ENCODE assay signal across 16 cellular contexts in the genomic region with DNA sequence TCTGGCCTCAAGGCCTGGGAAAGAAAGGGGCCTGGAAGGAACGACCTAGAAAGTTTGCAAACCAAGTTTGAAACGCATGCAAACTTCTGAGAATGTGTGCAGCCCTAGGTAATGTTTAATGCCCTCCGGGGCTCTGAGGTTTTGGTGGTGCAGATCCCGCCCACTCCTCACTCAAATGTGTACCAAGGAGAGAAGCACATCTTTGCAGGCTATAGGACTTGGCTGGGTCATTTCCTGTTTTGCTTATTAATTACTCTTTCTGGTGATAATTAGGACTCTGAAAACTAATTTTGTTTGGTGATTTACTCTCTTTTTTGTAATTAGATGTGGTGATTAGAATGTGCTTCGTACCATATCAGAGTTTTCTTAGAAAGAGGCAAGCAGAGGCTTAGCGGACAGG.
DNase-seq lines count a peak whose midpoint lies in the region; ATAC-seq and TF ChIP-seq lines count a peak whose summit lies in the region.
"Had no signal": no experiment of that assay in that cellular context is flagged by ENCODE, and none has a peak within 500 bp of the region (broad histone marks: within the 10 kb centered on the region; RNA-seq: fewer than 3 reads in every experiment).

No MANE protein-coding gene starts in this region.

- in situ Hi-C loops in GM13977 (cut with MboI; ENCODE audit: low pct_unique_long_range_greater_than_20kb, low sequenced_read_pairs, unreplicated experiment) = no loop called here

- DNase-seq in GM13977 (ENCODE audit: low spot score) = peak; percentile 15
- DNase-seq in left kidney (ENCODE audit: low read depth, low spot score) = peak; percentile 41
- DNase-seq in medulla oblongata (ENCODE audit: extremely low spot score) = no peak
- DNase-seq: CD4-positive, CD25-positive, alpha-beta regulatory T cell; HCEC 1CT; MM.1S; NCI-H2029 treated with DMSO at 0.1 percent for 48 hours; NCI-H446 treated with DMSO at 0.1 percent for 48 hours; NCI-H526 treated with DMSO at 0.1 percent for 48 hours; SHP77 treated with DMSO at 0.1 percent for 48 hours; T-helper 1 cell had no signal

- no peak for TF ChIP-seq CTCF in GM13977 (IDR thresholded peaks at IDR 0.05; ENCODE audit: extremely low read depth, insufficient read depth, missing control alignments)

- ATAC-seq in GM19463 (IDR thresholded peaks at IDR 0.05; ENCODE audit: unreplicated experiment) (peak; percentile 72), HG03457 (IDR thresholded peaks at IDR 0.05; ENCODE audit: unreplicated experiment) (peak; percentile 57), HG03520 (IDR thresholded peaks at IDR 0.05; ENCODE audit: unreplicated experiment) (no peak), HG03108 (IDR thresholded peaks at IDR 0.05; ENCODE audit: unreplicated experiment) (no peak)
- ATAC-seq: Panc1 had no signal

Comparison
In these comparisons a context has a peak if more than half of its experiments do, and no peak if none do; other contexts are left out.
1. ATAC-seq: peak in GM19463 (single experiment) and HG03457 (single experiment); none in HG03520 (single experiment) and HG03108 (single experiment).